ENCODE assay signal across 8 cellular contexts in genomic region chr13:36418022-36418805, GRCh38. TPM values are rescaled to one million over a fixed set of nuclear protein-coding genes. Genes with fewer than 3 reads are reported as not detected.
DNase-seq lines count a peak whose midpoint lies in the region; FAIRE-seq and TF ChIP-seq lines count a peak whose summit lies in the region.

No MANE protein-coding gene starts in this region.

- H3K36me3 ChIP-seq in MM.1S (replicated peaks; ENCODE audit: insufficient read depth, low read length): no peaks in the 10 kb centered on the region
- H3K36me3 ChIP-seq in left ventricle myocardium inferior: no peaks in the 10 kb centered on the region

- H3K4me3 ChIP-seq in MM.1S (ENCODE audit: low read length): peak overlapping the region; percentile 44
- H3K4me3 ChIP-seq in astrocyte of the spinal cord (ENCODE audit: low read depth, low read length): no peak overlapping the region
- peak overlapping the region; percentile 32 for H3K4me3 ChIP-seq in retinal pigment epithelial cell (ENCODE audit: low read length)
- H3K4me3 ChIP-seq in left ventricle myocardium inferior: no peak overlapping the region

- H2AFZ ChIP-seq in MM.1S (ENCODE audit: low read length): peak overlapping the region; percentile 24; the same call in 1 of the 2 replicates

- peak overlapping the region; percentile 70 for H3K4me2 ChIP-seq in MM.1S (ENCODE audit: low read depth, low read length)

- H4K20me1 ChIP-seq in MM.1S (ENCODE audit: insufficient read depth, low read length): no peaks in the 10 kb centered on the region

- no peak for TF ChIP-seq POLR2A in GM12891 (IDR thresholded peaks at IDR 0.05; ENCODE audit: low read depth, low read length)

- H3K4me1 ChIP-seq in MM.1S (ENCODE audit: low read length): peaks cover 23% of the 10 kb centered on the region
- H3K4me1 ChIP-seq in left ventricle myocardium inferior: no peaks in the 10 kb centered on the region

- no peaks in the 10 kb centered on the region for H3K79me2 ChIP-seq in MM.1S (ENCODE audit: low read length)

- no peaks in the 10 kb centered on the region for H3K27me3 ChIP-seq in MM.1S (replicated peaks; ENCODE audit: insufficient read depth, low read length)
- peaks cover 56% of the 10 kb centered on the region for H3K27me3 ChIP-seq in left ventricle myocardium inferior (ENCODE audit: low read depth)

- H3K9me3 ChIP-seq in MM.1S (replicated peaks; ENCODE audit: insufficient read depth, low read length) (no peaks in the 10 kb centered on the region), left ventricle myocardium inferior (replicated peaks) (peaks cover 8% of the 10 kb centered on the region)

- no peak for DNase-seq in GM12891 (ENCODE audit: insufficient read length, low spot score)
- DNase-seq in H4 (ENCODE audit: low spot score): peak; percentile 23
- DNase-seq in MM.1S: peak; percentile 11
- DNase-seq in astrocyte of the spinal cord (ENCODE audit: low read depth, low spot score): peak; percentile 73
- peak; percentile 64 for DNase-seq in retinal pigment epithelial cell (ENCODE audit: low read depth)
- no peak for DNase-seq in stimulated activated CD4-positive, alpha-beta T cell treated with anti-CD3 and anti-CD28 coated beads, Interleukin-4, amount 100 ng/mL, for 1 hour
- DNase-seq in activated CD4-positive, alpha-beta T cell treated with anti-CD3 and anti-CD28 coated beads, Interleukin-2, amount 50 U/mL, for 1 hour: no peak
- DNase-seq in left ventricle myocardium inferior: no peak

- intact Hi-C loops in left ventricle myocardium inferior (cut with micrococcal nuclease): no loop called here

- no peak for TF ChIP-seq CTCF in MM.1S (IDR thresholded peaks at IDR 0.05; ENCODE audit: low read length)
- TF ChIP-seq CTCF in astrocyte of the spinal cord (IDR thresholded peaks at IDR 0.05; ENCODE audit: low read depth, low read length): no peak
- no peak for TF ChIP-seq CTCF in retinal pigment epithelial cell (conservative IDR thresholded peaks at IDR 0.05; ENCODE audit: low read depth, low read length)
- TF ChIP-seq CTCF in left ventricle myocardium inferior (IDR thresholded peaks at IDR 0.05; ENCODE audit: borderline replicate concordance): no peak

- peak overlapping the region; percentile 44; the same call in 1 of the 2 replicates for H3K9ac ChIP-seq in MM.1S (ENCODE audit: low read length)

- no peaks in the 10 kb centered on the region for H3K9me2 ChIP-seq in MM.1S (replicated peaks; ENCODE audit: insufficient read depth, low read length)

- no peak for FAIRE-seq in GM12891 (lab: Jason Lieb, UNC)

- H3K27ac ChIP-seq in MM.1S (ENCODE audit: low read length): peak overlapping the region; percentile 76
- H3K27ac ChIP-seq in left ventricle myocardium inferior (replicated peaks): no peak overlapping the region

- in situ Hi-C loops in astrocyte of the spinal cord (cut with HindIII; ENCODE audit: low sequenced_read_pairs): no loop called here

- peaks cover 10% of the 10 kb centered on the region for H3F3A ChIP-seq in MM.1S (ENCODE audit: insufficient read depth, low read length)

TF ChIP-seq in GM12891, 5 proteins besides CTCF, POLR2A, EP300 and RAD21:
- TF ChIP-seq SPI1 (IDR thresholded peaks at IDR 0.05; ENCODE audit: low read depth, low read length) (peak; percentile 81), POU2F2 (IDR thresholded peaks at IDR 0.05; ENCODE audit: low read depth, low read length) (no peak)

RNA-seq across cellular contexts. Expression of gene CCNA1, which starts 14.1 kb away (rescaled TPM):
- polyA plus RNA-seq in GM12891 (2012; ENCODE audit: low read depth, missing spikeins): not detected
- total RNA-seq in H4 (2014; rRNA removed; shearing (Covaris generic)): 2.7 and 4.5 TPM in 2 replicates
- not detected for total RNA-seq in left ventricle myocardium inferior

Comparison
In these comparisons a context has a peak if more than half of its experiments do, and no peak if none do; other contexts are left out.
1. DNase-seq: peak in H4 (single experiment), MM.1S (single experiment), astrocyte of the spinal cord (single experiment) and retinal pigment epithelial cell (single experiment); none in GM12891 (single experiment), stimulated activated CD4-positive, alpha-beta T cell treated with anti-CD3 and anti-CD28 coated beads, Interleukin-4, amount 100 ng/mL, for 1 hour (single experiment), activated CD4-positive, alpha-beta T cell treated with anti-CD3 and anti-CD28 coated beads, Interleukin-2, amount 50 U/mL, for 1 hour (single experiment) and left ventricle myocardium inferior (single experiment).
2. H3K4me3 ChIP-seq: peak in MM.1S (single experiment) and retinal pigment epithelial cell (single experiment); none in astrocyte of the spinal cord (single experiment) and left ventricle myocardium inferior (single experiment).